ENCODE assay signal across 20 cellular contexts in the genomic region with DNA sequence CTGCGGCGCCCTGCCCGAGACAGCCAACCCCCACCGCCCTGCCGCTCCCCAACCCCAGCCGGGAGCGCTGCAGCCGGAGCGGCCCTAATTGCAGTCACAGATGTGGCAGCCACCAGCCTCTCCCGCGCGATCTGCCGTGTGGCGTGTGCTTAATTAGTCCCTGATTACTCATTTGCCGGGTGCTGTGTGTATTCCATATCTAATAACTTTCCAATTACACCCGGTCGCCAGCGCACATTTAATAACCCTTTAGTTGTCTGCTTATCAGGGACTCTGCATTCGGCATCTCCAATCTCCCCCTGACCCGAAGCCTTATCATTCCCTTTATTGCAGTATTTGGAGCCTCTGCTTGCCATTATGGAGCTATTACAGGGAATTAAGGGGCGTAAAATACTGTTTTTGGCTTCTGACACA.
DNase-seq lines count a peak whose midpoint lies in the region; ATAC-seq and TF ChIP-seq lines count a peak whose summit lies in the region.
"Had no signal": no experiment of that assay in that cellular context is flagged by ENCODE, and none has a peak within 500 bp of the region (broad histone marks: within the 10 kb centered on the region; RNA-seq: fewer than 3 reads in every experiment).

No MANE protein-coding gene starts in this region.

- no peak overlapping the region for H3K4me3 ChIP-seq in Panc1 (ENCODE audit: low read depth in 2 of 2, low read length in 2 of 2)
- H3K4me3 ChIP-seq in effector memory CD4-positive, alpha-beta T cell (ENCODE audit: insufficient read depth, low read depth, low read length, poor library complexity, severe bottlenecking) = no peak overlapping the region
- H3K4me3 ChIP-seq: colonic mucosa, GM12878, GM23248, lung had no signal

- POLR2A ChIA-PET in Panc1 (lab: Charles Lee) = interaction anchor here (0.6 kb wide), 1 partner anchor 695 kb away, joined by 7 read pairs; no protein-coding TSS in a partner anchor

- H3K27ac ChIP-seq in Panc1 (ENCODE audit: low read length) = peak overlapping the region; percentile 82; the same call in 1 of the 2 replicates
- no peak overlapping the region for H3K27ac ChIP-seq in effector memory CD4-positive, alpha-beta T cell (ENCODE audit: insufficient read depth, low read length, poor library complexity, severe bottlenecking)
- H3K27ac ChIP-seq: colonic mucosa, GM23248, KMS-11 had no signal

- H3K4me1 ChIP-seq in Panc1 (ENCODE audit: control insufficient read depth, insufficient read depth, low read length) = peaks cover 43% of the 10 kb centered on the region
- no peaks in the 10 kb centered on the region for H3K4me1 ChIP-seq in effector memory CD4-positive, alpha-beta T cell (ENCODE audit: control insufficient read depth, insufficient read depth, low read length, poor library complexity, severe bottlenecking)
- H3K4me1 ChIP-seq: colonic mucosa had no signal

- no peaks in the 10 kb centered on the region for H3K27me3 ChIP-seq in Panc1 (ENCODE audit: control insufficient read depth, insufficient read depth, low read length)
- no peaks in the 10 kb centered on the region for H3K27me3 ChIP-seq in effector memory CD4-positive, alpha-beta T cell (replicated peaks; ENCODE audit: control insufficient read depth, insufficient read depth, low read length, poor library complexity, severe bottlenecking)
- H3K27me3 ChIP-seq: colonic mucosa had no signal

- no peaks in the 10 kb centered on the region for H3K36me3 ChIP-seq in Panc1 (ENCODE audit: control insufficient read depth, insufficient read depth, low read length)
- no peaks in the 10 kb centered on the region for H3K36me3 ChIP-seq in effector memory CD4-positive, alpha-beta T cell (ENCODE audit: control insufficient read depth, insufficient read depth, low read length)
- H3K36me3 ChIP-seq: colonic mucosa had no signal

- no peaks in the 10 kb centered on the region for H3K9me3 ChIP-seq in Panc1 (ENCODE audit: control insufficient read depth, insufficient read depth, low read depth, low read length)
- no peaks in the 10 kb centered on the region for H3K9me3 ChIP-seq in effector memory CD4-positive, alpha-beta T cell (ENCODE audit: control insufficient read depth, low read length)
- H3K9me3 ChIP-seq: colonic mucosa had no signal

- H3K27ac Mint-ChIP-seq in mesothelial cell of epicardium = peak overlapping the region; percentile 69
- H3K27ac Mint-ChIP-seq: activated CD4-positive, alpha-beta memory T cell treated with anti-CD3 and anti-CD28 coated beads, Interleukin-2, amount 10 ng/mL, durations not matched to agents 7 days and 5 days; CD4-positive, alpha-beta T cell; HFFc6 had no signal

- peaks cover 50% of the 10 kb centered on the region for H3K4me1 Mint-ChIP-seq in mesothelial cell of epicardium
- H3K4me1 Mint-ChIP-seq: activated CD4-positive, alpha-beta memory T cell treated with anti-CD3 and anti-CD28 coated beads, Interleukin-2, amount 10 ng/mL, durations not matched to agents 7 days and 5 days had no signal

- H3K27me3 Mint-ChIP-seq in mesothelial cell of epicardium (ENCODE audit: low read depth) = no peaks in the 10 kb centered on the region
- H3K27me3 Mint-ChIP-seq: CD4-positive, alpha-beta T cell had no signal

- DNase-seq in COR-L47 (lab: John Stamatoyannopoulos, UW) (peak; percentile 89), NCI-H146 (lab: John Stamatoyannopoulos, UW) (peak; percentile 37), Panc1 (ENCODE audit: low read depth, low spot score) (no peak), mesothelial cell of epicardium (ENCODE audit: low spot score in 2 of 2, unreplicated experiment in 2 of 2) (no peak), SKM-1 (lab: John Stamatoyannopoulos, UW; ENCODE audit: unreplicated experiment) (no peak)
- no peak for DNase-seq in effector memory CD4-positive, alpha-beta T cell
- DNase-seq: activated CD4-positive, alpha-beta memory T cell treated with anti-CD3 and anti-CD28 coated beads, Interleukin-2, amount 10 ng/mL, durations not matched to agents 7 days and 5 days; activated gamma-delta T cell treated with Interleukin-2 at 50 U/mL for 16 hours; CD4-positive, alpha-beta T cell; colonic mucosa; GM23248; HFFc6; stimulated activated CD4-positive, alpha-beta T cell treated with anti-CD3 and anti-CD28 coated beads, Interleukin-2, amount 100 ng/mL, for 48 hours; stimulated activated naive CD4-positive, alpha-beta T cell; T-helper 9 cell had no signal

- ATAC-seq in Panc1 (no peak), GM18511 (IDR thresholded peaks at IDR 0.05; ENCODE audit: unreplicated experiment) (no peak), GM21360 (IDR thresholded peaks at IDR 0.05; ENCODE audit: unreplicated experiment) (no peak)
- ATAC-seq: GM12878 had no signal

- no peaks in the 10 kb centered on the region for H3K9me3 Mint-ChIP-seq in mesothelial cell of epicardium
- H3K9me3 Mint-ChIP-seq: activated CD4-positive, alpha-beta memory T cell treated with anti-CD3 and anti-CD28 coated beads, Interleukin-2, amount 10 ng/mL, durations not matched to agents 7 days and 5 days; CD4-positive, alpha-beta T cell; HFFc6 had no signal

- CTCF ChIA-PET in Panc1 (lab: Charles Lee) = interaction anchor here (1.2 kb wide), 1 partner anchor 15 kb away, joined by 3 read pairs; no protein-coding TSS in a partner anchor

- in situ Hi-C loops in Panc1 (cut with HindIII; ENCODE audit: low pct_unique_long_range_greater_than_20kb, low sequenced_read_pairs) = no loop called here

- no peak overlapping the region for H3K4me3 Mint-ChIP-seq in mesothelial cell of epicardium
- H3K4me3 Mint-ChIP-seq: activated CD4-positive, alpha-beta memory T cell treated with anti-CD3 and anti-CD28 coated beads, Interleukin-2, amount 10 ng/mL, durations not matched to agents 7 days and 5 days; CD4-positive, alpha-beta T cell; HFFc6 had no signal

- H3K36me3 Mint-ChIP-seq in mesothelial cell of epicardium = no peaks in the 10 kb centered on the region

- intact Hi-C loops in Panc1 (cut with micrococcal nuclease; ENCODE audit: unreplicated experiment) = no loop called here

- no peak for TF ChIP-seq CTCF in Panc1 (IDR thresholded peaks at IDR 0.05)
- no peak for TF ChIP-seq CTCF in mesothelial cell of epicardium (IDR thresholded peaks at IDR 0.05; ENCODE audit: unreplicated experiment)

- BruUV-seq in Panc1 (replicated peaks; lab: Mats Ljungman, UMichigan) = no TSS peak

Comparison
In these comparisons a context has a peak if more than half of its experiments do, and no peak if none do; other contexts are left out.
1. DNase-seq: peak in COR-L47 (single experiment) and NCI-H146 (single experiment); none in Panc1 (single experiment), mesothelial cell of epicardium (0 of 2), effector memory CD4-positive, alpha-beta T cell (0 of 3) and SKM-1 (single experiment).